13 cellular contexts compared by ENCODE assay signal in the genomic region with DNA sequence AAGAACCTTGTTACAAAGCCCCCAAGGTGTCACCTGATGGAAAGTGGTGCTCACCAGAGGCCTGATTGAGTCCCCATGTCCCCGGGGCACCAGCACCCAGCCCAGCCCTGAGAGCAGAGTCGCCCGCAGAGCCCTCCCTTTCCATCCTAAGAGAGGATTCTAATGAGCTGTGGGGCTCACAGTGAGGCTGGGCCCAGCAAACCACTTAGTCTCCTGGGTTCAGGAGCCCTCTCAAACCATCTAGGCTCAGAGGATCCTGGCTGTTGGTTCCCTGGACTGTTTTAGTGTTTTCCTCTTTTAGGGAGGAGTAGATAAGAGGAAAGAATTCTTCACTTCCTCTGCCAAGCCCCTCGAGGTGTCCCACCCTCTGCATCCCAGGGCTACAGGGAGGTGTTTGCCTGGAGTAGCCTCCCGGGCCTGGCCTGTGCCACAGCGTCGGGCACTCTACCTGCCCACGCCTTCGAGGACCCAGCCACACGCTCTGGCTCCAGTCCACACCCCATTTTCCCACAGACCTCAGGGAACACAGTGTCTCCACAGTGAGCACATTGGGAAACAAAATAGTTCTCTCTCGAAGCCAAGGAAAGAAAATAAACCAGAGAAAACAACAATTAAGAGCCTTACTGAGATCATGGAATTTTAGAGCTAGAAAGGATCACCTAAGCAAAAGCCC. TPM values are rescaled to one million over a fixed set of nuclear protein-coding genes. Genes with fewer than 3 reads are reported as not detected.
DNase-seq lines count a peak whose midpoint lies in the region; TF ChIP-seq lines count a peak whose summit lies in the region.
"Had no signal": no experiment of that assay in that cellular context is flagged by ENCODE, and none has a peak within 500 bp of the region (broad histone marks: within the 10 kb centered on the region; RNA-seq: fewer than 3 reads in every experiment).

No MANE protein-coding gene starts in this region.

- no peaks in the 10 kb centered on the region for H3K36me3 ChIP-seq in smooth muscle cell (ENCODE audit: low read depth)

- peaks cover 14% of the 10 kb centered on the region for H3F3A ChIP-seq in smooth muscle cell (ENCODE audit: low read depth)

- no peak overlapping the region for H3K9ac ChIP-seq in smooth muscle cell (ENCODE audit: low read depth)

- no peaks in the 10 kb centered on the region for H3K9me3 ChIP-seq in smooth muscle cell (replicated peaks; ENCODE audit: low read depth)

- TF ChIP-seq CTCF in cardiac fibroblast (IDR thresholded peaks at IDR 0.05; ENCODE audit: low read depth, low read length) = no peak
- no peak for TF ChIP-seq CTCF in smooth muscle cell (IDR thresholded peaks at IDR 0.05; ENCODE audit: borderline replicate concordance, insufficient read depth, poor library complexity, severe bottlenecking)

- WGBS in smooth muscle cell (ENCODE audit: low lambda C conversion rate) = 88% methylated on average over 11 of the region's 11 CpGs

- H4K20me1 ChIP-seq in smooth muscle cell (ENCODE audit: low read depth) = no peaks in the 10 kb centered on the region

- no peak overlapping the region for H3K27ac ChIP-seq in smooth muscle cell (ENCODE audit: low read depth)

- no peaks in the 10 kb centered on the region for H3K79me2 ChIP-seq in smooth muscle cell (ENCODE audit: low read depth)

- DNase-seq in Ammon's horn (ENCODE audit: low spot score) = peak; percentile 52
- DNase-seq in cardiac fibroblast (ENCODE audit: low read depth in 2 of 2) = peak; percentile 32 to 35
- peak; percentile 47 for DNase-seq in islet precursor cell
- peak; percentile 23 for DNase-seq in renal cortical epithelial cell (ENCODE audit: low read depth)
- no peak for DNase-seq in iPS-NIHi11 (ENCODE audit: low spot score)
- DNase-seq in NCI-H748 (lab: John Stamatoyannopoulos, UW; ENCODE audit: unreplicated experiment) = no peak
- no peak for DNase-seq in NK-92 treated with Interleukin-12 subunit alpha and Interleukin-12 subunit beta, amount 100 ng/mL, for 24 hours (lab: John Stamatoyannopoulos, UW)
- DNase-seq in smooth muscle cell (lab: John Stamatoyannopoulos, UW; ENCODE audit: unreplicated experiment) = no peak
- DNase-seq: activated CD4-positive, alpha-beta memory T cell treated with anti-CD3 and anti-CD28 coated beads for 36 hours; KG1; NCI-H2029 treated with DMSO at 0.1 percent for 48 hours; stimulated activated CD4-positive, alpha-beta T cell treated with anti-CD3 and anti-CD28 coated beads, Interleukin-2, amount 100 ng/mL, for 48 hours had no signal

- H3K4me1 ChIP-seq in smooth muscle cell (ENCODE audit: low read depth) = peaks cover 2% of the 10 kb centered on the region

- H2AFZ ChIP-seq in smooth muscle cell (ENCODE audit: low read depth) = no peak overlapping the region

- no peaks in the 10 kb centered on the region for H3K27me3 ChIP-seq in smooth muscle cell (ENCODE audit: low read depth)

- H3K4me2 ChIP-seq in smooth muscle cell = no peak overlapping the region

- no peak overlapping the region for H3K4me3 ChIP-seq in cardiac fibroblast (replicated peaks in 1 of 2; ENCODE audit: low read depth in 2 of 2, low read length in 2 of 2)
- H3K4me3 ChIP-seq in smooth muscle cell = no peak overlapping the region

RNA-seq across cellular contexts. Expression of a gene that starts 34.4 kb away (rescaled TPM):
- 7.3 and 8.0 TPM in 2 replicates for total RNA-seq in renal cortical epithelial cell
- 4.3 and 5.7 TPM in 2 replicates for total RNA-seq in smooth muscle cell
- polyA plus RNA-seq in smooth muscle cell = 9.8 and 9.9 TPM in 2 replicates
- total RNA-seq: Daoy had no signal

Comparison
In these comparisons a context has a peak if more than half of its experiments do, and no peak if none do; other contexts are left out.
1. DNase-seq: peak in Ammon's horn (single experiment), cardiac fibroblast (2 of 2), islet precursor cell (single experiment) and renal cortical epithelial cell (single experiment); none in iPS-NIHi11 (single experiment), NCI-H748 (single experiment), NK-92 treated with Interleukin-12 subunit alpha and Interleukin-12 subunit beta, amount 100 ng/mL, for 24 hours (single experiment) and smooth muscle cell (single experiment).